Comparison of ENCODE assay signal across 8 cellular contexts in genomic region chr15:21717661-21718060, GRCh38.
DNase-seq lines count a peak whose midpoint lies in the region; ATAC-seq and TF ChIP-seq lines count a peak whose summit lies in the region.
"Not testable (repeated sequence)": the region's sequence is repeated elsewhere in the genome, so short reads cannot be mapped to it uniquely, and the experiment has no call there.

No MANE protein-coding gene starts in this region.

- intact Hi-C loops in activated CD8-positive, alpha-beta T cell treated with anti-CD3 and anti-CD28 coated beads for 36 hours (cut with micrococcal nuclease), result not testable (repeated sequence)

- H3K9me3 Mint-ChIP-seq in CD4-positive, CD25-positive, alpha-beta regulatory T cell; activated CD8-positive, alpha-beta T cell treated with anti-CD3 and anti-CD28 coated beads for 36 hours; naive thymus-derived CD8-positive, alpha-beta T cell: not testable (repeated sequence)

- not testable (repeated sequence) for H3K27me3 ChIP-seq in CD4-positive, CD25-positive, alpha-beta regulatory T cell (ENCODE audit: control insufficient read depth, insufficient read depth, low read length)

- H3K4me3 ChIP-seq in CD4-positive, CD25-positive, alpha-beta regulatory T cell (ENCODE audit: low read depth, low read length), result not testable (repeated sequence)

- H3K36me3 ChIP-seq in CD4-positive, CD25-positive, alpha-beta regulatory T cell (ENCODE audit: control insufficient read depth, insufficient read depth, low read length), result not testable (repeated sequence)

- H3K4me3 Mint-ChIP-seq in CD4-positive, CD25-positive, alpha-beta regulatory T cell; activated CD8-positive, alpha-beta T cell treated with anti-CD3 and anti-CD28 coated beads for 36 hours; naive thymus-derived CD8-positive, alpha-beta T cell: not testable (repeated sequence)

- not testable (repeated sequence) for H3K27ac ChIP-seq in CD4-positive, CD25-positive, alpha-beta regulatory T cell (ENCODE audit: insufficient read depth, low read length, poor library complexity, severe bottlenecking)

- not testable (repeated sequence) for TF ChIP-seq CTCF in activated CD8-positive, alpha-beta T cell treated with anti-CD3 and anti-CD28 coated beads for 36 hours (IDR thresholded peaks at IDR 0.05)

- not testable (repeated sequence) for H3K36me3 Mint-ChIP-seq in CD4-positive, CD25-positive, alpha-beta regulatory T cell; activated CD8-positive, alpha-beta T cell treated with anti-CD3 and anti-CD28 coated beads for 36 hours (ENCODE audit: low read depth); naive thymus-derived CD8-positive, alpha-beta T cell

- not testable (repeated sequence) for DNase-seq in CD4-positive, CD25-positive, alpha-beta regulatory T cell; activated CD8-positive, alpha-beta T cell treated with anti-CD3 and anti-CD28 coated beads for 36 hours; naive thymus-derived CD8-positive, alpha-beta T cell

- H3K9me3 ChIP-seq in CD4-positive, CD25-positive, alpha-beta regulatory T cell (ENCODE audit: control insufficient read depth in 2 of 2, low read length in 2 of 2), result not testable (repeated sequence)

- CTCF ChIA-PET in activated CD8-positive, alpha-beta T cell treated with anti-CD3 and anti-CD28 coated beads for 36 hours (lab: Charles Lee), result not testable (repeated sequence)

- POLR2A ChIA-PET in activated CD8-positive, alpha-beta T cell treated with anti-CD3 and anti-CD28 coated beads for 36 hours (lab: Charles Lee); naive thymus-derived CD8-positive, alpha-beta T cell (lab: Charles Lee): not testable (repeated sequence)

- not testable (repeated sequence) for H3K27me3 Mint-ChIP-seq in CD4-positive, CD25-positive, alpha-beta regulatory T cell; activated CD8-positive, alpha-beta T cell treated with anti-CD3 and anti-CD28 coated beads for 36 hours; naive thymus-derived CD8-positive, alpha-beta T cell

- not testable (repeated sequence) for H3K4me1 Mint-ChIP-seq in CD4-positive, CD25-positive, alpha-beta regulatory T cell; activated CD8-positive, alpha-beta T cell treated with anti-CD3 and anti-CD28 coated beads for 36 hours (ENCODE audit: low read depth); naive thymus-derived CD8-positive, alpha-beta T cell

- ATAC-seq in CD4-positive, CD25-positive, alpha-beta regulatory T cell (ENCODE audit: low read depth in 2 of 2), result peak; percentile 52 to 54
- ATAC-seq in GM19023 (IDR thresholded peaks at IDR 0.05; ENCODE audit: unreplicated experiment) (peak; percentile 30), GM21360 (IDR thresholded peaks at IDR 0.05; ENCODE audit: unreplicated experiment) (peak; percentile 8), GM21825 (IDR thresholded peaks at IDR 0.05; ENCODE audit: unreplicated experiment) (peak; percentile 10), HG02970 (IDR thresholded peaks at IDR 0.05; ENCODE audit: low FRiP score, unreplicated experiment) (peak; percentile 31), HG03342 (IDR thresholded peaks at IDR 0.05; ENCODE audit: unreplicated experiment) (peak; percentile 21)
- peak; percentile 60 for ATAC-seq in activated CD8-positive, alpha-beta T cell treated with anti-CD3 and anti-CD28 coated beads for 36 hours
- ATAC-seq in naive thymus-derived CD8-positive, alpha-beta T cell, result peak; percentile 59 to 69

- not testable (repeated sequence) for H3K4me1 ChIP-seq in CD4-positive, CD25-positive, alpha-beta regulatory T cell (ENCODE audit: control insufficient read depth, insufficient read depth, low read length, poor library complexity, severe bottlenecking)

- not testable (repeated sequence) for H3K27ac Mint-ChIP-seq in CD4-positive, CD25-positive, alpha-beta regulatory T cell; activated CD8-positive, alpha-beta T cell treated with anti-CD3 and anti-CD28 coated beads for 36 hours; naive thymus-derived CD8-positive, alpha-beta T cell

Comparison
In these comparisons a context has a peak if more than half of its experiments do, and no peak if none do; other contexts are left out.
1. ATAC-seq: peak in every context shown above with its lines; median percentile 64 in naive thymus-derived CD8-positive, alpha-beta T cell; 60 in activated CD8-positive, alpha-beta T cell treated with anti-CD3 and anti-CD28 coated beads for 36 hours; 53 in CD4-positive, CD25-positive, alpha-beta regulatory T cell; 31 in HG02970; 30 in GM19023; 21 in HG03342; 10 in GM21825; 8 in GM21360.